Comparison of ENCODE assay signal across 1 cellular context in the genomic region with DNA sequence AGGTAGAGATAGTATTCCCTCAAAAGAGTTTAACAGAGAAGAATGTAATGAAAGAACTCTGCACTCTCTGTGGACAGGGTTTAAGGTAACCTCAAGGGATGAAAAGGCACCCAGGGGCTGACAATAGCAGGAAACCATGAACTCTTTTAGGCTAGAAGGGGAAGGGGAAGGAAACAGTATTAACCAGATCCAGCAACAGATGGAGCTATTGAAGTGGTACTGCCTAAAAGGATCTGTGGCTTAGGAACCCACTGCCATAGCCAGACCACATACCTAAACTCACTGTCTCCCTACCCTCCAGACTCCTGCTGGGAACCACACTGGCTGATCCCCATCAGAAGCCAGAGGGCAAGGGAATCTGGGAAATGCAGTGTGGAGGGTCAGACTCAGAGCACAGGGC.
TF ChIP-seq lines count a peak whose summit lies in the region.

No MANE protein-coding gene starts in this region.

TF ChIP-seq in WTC11, 78 proteins besides CTCF, POLR2A, EP300 and RAD21:
- TF ChIP-seq, protein P1, sequence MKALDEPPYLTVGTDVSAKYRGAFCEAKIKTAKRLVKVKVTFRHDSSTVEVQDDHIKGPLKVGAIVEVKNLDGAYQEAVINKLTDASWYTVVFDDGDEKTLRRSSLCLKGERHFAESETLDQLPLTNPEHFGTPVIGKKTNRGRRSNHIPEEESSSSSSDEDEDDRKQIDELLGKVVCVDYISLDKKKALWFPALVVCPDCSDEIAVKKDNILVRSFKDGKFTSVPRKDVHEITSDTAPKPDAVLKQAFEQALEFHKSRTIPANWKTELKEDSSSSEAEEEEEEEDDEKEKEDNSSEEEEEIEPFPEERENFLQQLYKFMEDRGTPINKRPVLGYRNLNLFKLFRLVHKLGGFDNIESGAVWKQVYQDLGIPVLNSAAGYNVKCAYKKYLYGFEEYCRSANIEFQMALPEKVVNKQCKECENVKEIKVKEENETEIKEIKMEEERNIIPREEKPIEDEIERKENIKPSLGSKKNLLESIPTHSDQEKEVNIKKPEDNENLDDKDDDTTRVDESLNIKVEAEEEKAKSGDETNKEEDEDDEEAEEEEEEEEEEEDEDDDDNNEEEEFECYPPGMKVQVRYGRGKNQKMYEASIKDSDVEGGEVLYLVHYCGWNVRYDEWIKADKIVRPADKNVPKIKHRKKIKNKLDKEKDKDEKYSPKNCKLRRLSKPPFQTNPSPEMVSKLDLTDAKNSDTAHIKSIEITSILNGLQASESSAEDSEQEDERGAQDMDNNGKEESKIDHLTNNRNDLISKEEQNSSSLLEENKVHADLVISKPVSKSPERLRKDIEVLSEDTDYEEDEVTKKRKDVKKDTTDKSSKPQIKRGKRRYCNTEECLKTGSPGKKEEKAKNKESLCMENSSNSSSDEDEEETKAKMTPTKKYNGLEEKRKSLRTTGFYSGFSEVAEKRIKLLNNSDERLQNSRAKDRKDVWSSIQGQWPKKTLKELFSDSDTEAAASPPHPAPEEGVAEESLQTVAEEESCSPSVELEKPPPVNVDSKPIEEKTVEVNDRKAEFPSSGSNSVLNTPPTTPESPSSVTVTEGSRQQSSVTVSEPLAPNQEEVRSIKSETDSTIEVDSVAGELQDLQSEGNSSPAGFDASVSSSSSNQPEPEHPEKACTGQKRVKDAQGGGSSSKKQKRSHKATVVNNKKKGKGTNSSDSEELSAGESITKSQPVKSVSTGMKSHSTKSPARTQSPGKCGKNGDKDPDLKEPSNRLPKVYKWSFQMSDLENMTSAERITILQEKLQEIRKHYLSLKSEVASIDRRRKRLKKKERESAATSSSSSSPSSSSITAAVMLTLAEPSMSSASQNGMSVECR (CRISPR knock-in tag; IDR thresholded peaks at IDR 0.05; ENCODE audit: borderline replicate concordance) = no peak
- TF ChIP-seq NFATC4 (CRISPR knock-in tag; IDR thresholded peaks at IDR 0.05) (no peak), SP1 (CRISPR knock-in tag; conservative IDR thresholded peaks at IDR 0.05) (no peak), GTF2I (CRISPR knock-in tag; conservative IDR thresholded peaks at IDR 0.05) (no peak), FOXK1 (CRISPR knock-in tag; IDR thresholded peaks at IDR 0.05) (no peak), FOXJ3 (CRISPR knock-in tag; IDR thresholded peaks at IDR 0.05; ENCODE audit: borderline replicate concordance) (no peak), ZNF671 (CRISPR knock-in tag; IDR thresholded peaks at IDR 0.05) (no peak)
- TF ChIP-seq, protein P2, sequence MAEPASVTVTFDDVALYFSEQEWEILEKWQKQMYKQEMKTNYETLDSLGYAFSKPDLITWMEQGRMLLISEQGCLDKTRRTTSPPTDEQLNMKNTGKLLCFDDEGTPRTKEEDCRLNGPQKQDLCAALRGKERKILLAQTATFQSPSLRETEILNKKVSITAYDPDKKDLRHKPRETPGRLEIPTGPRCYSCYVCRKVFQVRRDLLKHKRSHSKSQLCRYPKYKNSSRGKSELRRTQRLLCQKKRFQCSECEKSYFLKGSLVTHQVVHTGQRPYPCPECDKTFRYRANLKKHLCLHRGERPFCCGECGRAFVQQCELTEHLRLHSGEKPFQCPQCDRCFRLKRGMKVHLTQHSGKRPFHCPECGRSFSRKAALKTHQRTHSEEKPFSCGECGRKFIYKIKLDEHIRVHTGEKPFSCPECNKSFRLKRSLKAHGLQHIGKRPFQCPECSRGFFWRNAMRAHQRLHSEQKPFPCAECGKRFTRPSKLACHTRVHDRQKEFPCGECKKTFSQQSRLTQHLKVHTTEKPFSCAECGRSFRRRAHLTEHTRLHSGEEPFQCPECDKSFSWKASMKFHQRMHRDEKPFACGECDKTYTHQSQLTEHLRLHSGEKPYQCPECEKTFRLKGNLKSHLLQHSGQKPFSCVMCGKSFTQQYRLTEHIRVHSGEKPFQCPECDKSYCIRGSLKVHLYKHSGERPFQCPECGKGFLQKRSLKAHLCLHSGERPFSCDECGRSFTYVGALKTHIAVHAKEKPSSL (CRISPR knock-in tag; conservative IDR thresholded peaks at IDR 0.05) = no peak
- TF ChIP-seq, protein P3, sequence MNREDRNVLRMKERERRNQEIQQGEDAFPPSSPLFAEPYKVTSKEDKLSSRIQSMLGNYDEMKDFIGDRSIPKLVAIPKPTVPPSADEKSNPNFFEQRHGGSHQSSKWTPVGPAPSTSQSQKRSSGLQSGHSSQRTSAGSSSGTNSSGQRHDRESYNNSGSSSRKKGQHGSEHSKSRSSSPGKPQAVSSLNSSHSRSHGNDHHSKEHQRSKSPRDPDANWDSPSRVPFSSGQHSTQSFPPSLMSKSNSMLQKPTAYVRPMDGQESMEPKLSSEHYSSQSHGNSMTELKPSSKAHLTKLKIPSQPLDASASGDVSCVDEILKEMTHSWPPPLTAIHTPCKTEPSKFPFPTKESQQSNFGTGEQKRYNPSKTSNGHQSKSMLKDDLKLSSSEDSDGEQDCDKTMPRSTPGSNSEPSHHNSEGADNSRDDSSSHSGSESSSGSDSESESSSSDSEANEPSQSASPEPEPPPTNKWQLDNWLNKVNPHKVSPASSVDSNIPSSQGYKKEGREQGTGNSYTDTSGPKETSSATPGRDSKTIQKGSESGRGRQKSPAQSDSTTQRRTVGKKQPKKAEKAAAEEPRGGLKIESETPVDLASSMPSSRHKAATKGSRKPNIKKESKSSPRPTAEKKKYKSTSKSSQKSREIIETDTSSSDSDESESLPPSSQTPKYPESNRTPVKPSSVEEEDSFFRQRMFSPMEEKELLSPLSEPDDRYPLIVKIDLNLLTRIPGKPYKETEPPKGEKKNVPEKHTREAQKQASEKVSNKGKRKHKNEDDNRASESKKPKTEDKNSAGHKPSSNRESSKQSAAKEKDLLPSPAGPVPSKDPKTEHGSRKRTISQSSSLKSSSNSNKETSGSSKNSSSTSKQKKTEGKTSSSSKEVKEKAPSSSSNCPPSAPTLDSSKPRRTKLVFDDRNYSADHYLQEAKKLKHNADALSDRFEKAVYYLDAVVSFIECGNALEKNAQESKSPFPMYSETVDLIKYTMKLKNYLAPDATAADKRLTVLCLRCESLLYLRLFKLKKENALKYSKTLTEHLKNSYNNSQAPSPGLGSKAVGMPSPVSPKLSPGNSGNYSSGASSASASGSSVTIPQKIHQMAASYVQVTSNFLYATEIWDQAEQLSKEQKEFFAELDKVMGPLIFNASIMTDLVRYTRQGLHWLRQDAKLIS (CRISPR knock-in tag; IDR thresholded peaks at IDR 0.05; ENCODE audit: borderline replicate concordance) = no peak
- TF ChIP-seq, protein P4, sequence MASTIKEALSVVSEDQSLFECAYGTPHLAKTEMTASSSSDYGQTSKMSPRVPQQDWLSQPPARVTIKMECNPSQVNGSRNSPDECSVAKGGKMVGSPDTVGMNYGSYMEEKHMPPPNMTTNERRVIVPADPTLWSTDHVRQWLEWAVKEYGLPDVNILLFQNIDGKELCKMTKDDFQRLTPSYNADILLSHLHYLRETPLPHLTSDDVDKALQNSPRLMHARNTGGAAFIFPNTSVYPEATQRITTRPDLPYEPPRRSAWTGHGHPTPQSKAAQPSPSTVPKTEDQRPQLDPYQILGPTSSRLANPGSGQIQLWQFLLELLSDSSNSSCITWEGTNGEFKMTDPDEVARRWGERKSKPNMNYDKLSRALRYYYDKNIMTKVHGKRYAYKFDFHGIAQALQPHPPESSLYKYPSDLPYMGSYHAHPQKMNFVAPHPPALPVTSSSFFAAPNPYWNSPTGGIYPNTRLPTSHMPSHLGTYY (CRISPR knock-in tag; IDR thresholded peaks at IDR 0.05) = no peak
TF ChIP-seq in WTC11: peak in this region for 0.
